In the genomic region with DNA sequence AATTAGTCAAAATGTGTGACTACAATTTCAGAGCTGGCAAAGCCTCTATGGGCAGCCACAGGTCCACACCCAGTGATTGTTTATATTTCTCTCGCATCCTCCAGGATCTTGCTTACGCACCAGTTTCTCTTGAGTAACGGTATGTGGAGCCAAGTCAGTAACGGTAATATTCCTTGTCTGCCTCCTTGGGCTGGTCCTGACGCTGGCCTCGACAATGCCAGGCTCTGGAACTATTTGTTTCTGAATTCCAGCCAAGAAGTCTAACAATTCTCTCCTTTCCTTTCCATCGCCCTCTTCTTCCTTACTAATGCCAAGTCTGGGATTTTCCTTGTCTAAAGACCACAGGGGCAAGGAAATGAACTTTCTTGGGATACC, we compare ENCODE assay signal across 1 cellular context.
TF ChIP-seq lines count a peak whose summit lies in the region.

No MANE protein-coding gene starts in this region.

TF ChIP-seq in H1, 55 proteins besides CTCF, POLR2A, EP300 and RAD21:
- TF ChIP-seq HDAC2 (IDR thresholded peaks at IDR 0.05; ENCODE audit: borderline replicate concordance in 1 of 2, low read depth in 2 of 2, low read length in 2 of 2) (no peak), KDM1A (IDR thresholded peaks at IDR 0.05; ENCODE audit: borderline replicate concordance, low read length) (no peak), BRCA1 (IDR thresholded peaks at IDR 0.05; ENCODE audit: low read depth, low read length) (no peak), POU5F1 (IDR thresholded peaks at IDR 0.05; ENCODE audit: low read depth, low read length) (no peak), SRF (IDR thresholded peaks at IDR 0.05; ENCODE audit: low read depth, low read length) (no peak), CHD2 (IDR thresholded peaks at IDR 0.05; ENCODE audit: low read length) (no peak), POLR2AphosphoS5 (IDR thresholded peaks at IDR 0.05; ENCODE audit: low read depth, low read length) (no peak), BACH1 (IDR thresholded peaks at IDR 0.05; ENCODE audit: low read length) (no peak), SUZ12 (IDR thresholded peaks at IDR 0.05; ENCODE audit: low read length) (no peak), EZH2 (IDR thresholded peaks at IDR 0.05; ENCODE audit: low read depth, low read length, severe bottlenecking) (no peak), SP4 (IDR thresholded peaks at IDR 0.05; ENCODE audit: low read length) (no peak)
- TF ChIP-seq, protein P1, sequence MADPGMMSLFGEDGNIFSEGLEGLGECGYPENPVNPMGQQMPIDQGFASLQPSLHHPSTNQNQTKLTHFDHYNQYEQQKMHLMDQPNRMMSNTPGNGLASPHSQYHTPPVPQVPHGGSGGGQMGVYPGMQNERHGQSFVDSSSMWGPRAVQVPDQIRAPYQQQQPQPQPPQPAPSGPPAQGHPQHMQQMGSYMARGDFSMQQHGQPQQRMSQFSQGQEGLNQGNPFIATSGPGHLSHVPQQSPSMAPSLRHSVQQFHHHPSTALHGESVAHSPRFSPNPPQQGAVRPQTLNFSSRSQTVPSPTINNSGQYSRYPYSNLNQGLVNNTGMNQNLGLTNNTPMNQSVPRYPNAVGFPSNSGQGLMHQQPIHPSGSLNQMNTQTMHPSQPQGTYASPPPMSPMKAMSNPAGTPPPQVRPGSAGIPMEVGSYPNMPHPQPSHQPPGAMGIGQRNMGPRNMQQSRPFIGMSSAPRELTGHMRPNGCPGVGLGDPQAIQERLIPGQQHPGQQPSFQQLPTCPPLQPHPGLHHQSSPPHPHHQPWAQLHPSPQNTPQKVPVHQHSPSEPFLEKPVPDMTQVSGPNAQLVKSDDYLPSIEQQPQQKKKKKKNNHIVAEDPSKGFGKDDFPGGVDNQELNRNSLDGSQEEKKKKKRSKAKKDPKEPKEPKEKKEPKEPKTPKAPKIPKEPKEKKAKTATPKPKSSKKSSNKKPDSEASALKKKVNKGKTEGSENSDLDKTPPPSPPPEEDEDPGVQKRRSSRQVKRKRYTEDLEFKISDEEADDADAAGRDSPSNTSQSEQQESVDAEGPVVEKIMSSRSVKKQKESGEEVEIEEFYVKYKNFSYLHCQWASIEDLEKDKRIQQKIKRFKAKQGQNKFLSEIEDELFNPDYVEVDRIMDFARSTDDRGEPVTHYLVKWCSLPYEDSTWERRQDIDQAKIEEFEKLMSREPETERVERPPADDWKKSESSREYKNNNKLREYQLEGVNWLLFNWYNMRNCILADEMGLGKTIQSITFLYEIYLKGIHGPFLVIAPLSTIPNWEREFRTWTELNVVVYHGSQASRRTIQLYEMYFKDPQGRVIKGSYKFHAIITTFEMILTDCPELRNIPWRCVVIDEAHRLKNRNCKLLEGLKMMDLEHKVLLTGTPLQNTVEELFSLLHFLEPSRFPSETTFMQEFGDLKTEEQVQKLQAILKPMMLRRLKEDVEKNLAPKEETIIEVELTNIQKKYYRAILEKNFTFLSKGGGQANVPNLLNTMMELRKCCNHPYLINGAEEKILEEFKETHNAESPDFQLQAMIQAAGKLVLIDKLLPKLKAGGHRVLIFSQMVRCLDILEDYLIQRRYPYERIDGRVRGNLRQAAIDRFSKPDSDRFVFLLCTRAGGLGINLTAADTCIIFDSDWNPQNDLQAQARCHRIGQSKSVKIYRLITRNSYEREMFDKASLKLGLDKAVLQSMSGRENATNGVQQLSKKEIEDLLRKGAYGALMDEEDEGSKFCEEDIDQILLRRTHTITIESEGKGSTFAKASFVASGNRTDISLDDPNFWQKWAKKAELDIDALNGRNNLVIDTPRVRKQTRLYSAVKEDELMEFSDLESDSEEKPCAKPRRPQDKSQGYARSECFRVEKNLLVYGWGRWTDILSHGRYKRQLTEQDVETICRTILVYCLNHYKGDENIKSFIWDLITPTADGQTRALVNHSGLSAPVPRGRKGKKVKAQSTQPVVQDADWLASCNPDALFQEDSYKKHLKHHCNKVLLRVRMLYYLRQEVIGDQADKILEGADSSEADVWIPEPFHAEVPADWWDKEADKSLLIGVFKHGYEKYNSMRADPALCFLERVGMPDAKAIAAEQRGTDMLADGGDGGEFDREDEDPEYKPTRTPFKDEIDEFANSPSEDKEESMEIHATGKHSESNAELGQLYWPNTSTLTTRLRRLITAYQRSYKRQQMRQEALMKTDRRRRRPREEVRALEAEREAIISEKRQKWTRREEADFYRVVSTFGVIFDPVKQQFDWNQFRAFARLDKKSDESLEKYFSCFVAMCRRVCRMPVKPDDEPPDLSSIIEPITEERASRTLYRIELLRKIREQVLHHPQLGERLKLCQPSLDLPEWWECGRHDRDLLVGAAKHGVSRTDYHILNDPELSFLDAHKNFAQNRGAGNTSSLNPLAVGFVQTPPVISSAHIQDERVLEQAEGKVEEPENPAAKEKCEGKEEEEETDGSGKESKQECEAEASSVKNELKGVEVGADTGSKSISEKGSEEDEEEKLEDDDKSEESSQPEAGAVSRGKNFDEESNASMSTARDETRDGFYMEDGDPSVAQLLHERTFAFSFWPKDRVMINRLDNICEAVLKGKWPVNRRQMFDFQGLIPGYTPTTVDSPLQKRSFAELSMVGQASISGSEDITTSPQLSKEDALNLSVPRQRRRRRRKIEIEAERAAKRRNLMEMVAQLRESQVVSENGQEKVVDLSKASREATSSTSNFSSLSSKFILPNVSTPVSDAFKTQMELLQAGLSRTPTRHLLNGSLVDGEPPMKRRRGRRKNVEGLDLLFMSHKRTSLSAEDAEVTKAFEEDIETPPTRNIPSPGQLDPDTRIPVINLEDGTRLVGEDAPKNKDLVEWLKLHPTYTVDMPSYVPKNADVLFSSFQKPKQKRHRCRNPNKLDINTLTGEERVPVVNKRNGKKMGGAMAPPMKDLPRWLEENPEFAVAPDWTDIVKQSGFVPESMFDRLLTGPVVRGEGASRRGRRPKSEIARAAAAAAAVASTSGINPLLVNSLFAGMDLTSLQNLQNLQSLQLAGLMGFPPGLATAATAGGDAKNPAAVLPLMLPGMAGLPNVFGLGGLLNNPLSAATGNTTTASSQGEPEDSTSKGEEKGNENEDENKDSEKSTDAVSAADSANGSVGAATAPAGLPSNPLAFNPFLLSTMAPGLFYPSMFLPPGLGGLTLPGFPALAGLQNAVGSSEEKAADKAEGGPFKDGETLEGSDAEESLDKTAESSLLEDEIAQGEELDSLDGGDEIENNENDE (IDR thresholded peaks at IDR 0.05; ENCODE audit: insufficient replicate concordance, low read length) = no peak
